ENCODE assay signal across 8 cellular contexts in the genomic region with DNA sequence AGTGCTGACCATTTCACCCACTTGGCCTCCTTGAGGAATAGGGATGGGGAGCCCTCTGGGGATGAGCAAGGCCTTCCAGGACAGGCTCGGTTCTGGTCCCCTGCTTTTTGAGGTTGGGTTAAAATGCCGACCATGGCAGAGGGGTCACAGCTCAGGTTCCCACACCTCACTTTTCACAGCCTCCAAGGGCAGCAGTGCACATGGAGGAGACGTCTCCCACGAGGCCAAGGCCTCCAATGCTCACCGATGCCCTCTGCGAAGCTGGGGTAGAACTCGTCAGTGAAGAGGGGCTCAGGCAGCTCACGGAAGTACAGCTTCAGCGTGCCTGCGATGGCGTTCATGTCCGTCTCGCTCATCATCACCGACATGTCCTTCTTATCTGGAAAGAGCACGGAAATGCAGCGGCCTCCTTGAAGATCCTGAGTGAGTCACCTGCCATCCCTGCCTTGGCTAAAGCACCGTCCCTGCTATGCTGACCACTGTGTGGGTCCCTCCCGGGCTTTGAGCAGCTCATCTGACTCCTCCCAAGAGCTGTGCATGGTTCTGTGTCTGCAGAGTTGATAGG. TPM values are rescaled to one million over a fixed set of nuclear protein-coding genes. Genes with fewer than 3 reads are reported as not detected.
DNase-seq lines count a peak whose midpoint lies in the region; ATAC-seq, FAIRE-seq and TF ChIP-seq lines count a peak whose summit lies in the region.
"Not testable (repeated sequence)": the region's sequence is repeated elsewhere in the genome, so short reads cannot be mapped to it uniquely, and the experiment has no call there.
"Had no signal": no experiment of that assay in that cellular context is flagged by ENCODE, and none has a peak within 500 bp of the region (broad histone marks: within the 10 kb centered on the region; RNA-seq: fewer than 3 reads in every experiment).

No MANE protein-coding gene starts in this region.

- not testable (repeated sequence) for H3K9ac ChIP-seq in BLaER1 treated with 17β-estradiol and CSF1 and Interleukin-3, amounts not matched to agents 10 nM and 100 nM; neuronal stem cell (ENCODE audit: low read depth, low read length, poor library complexity)
- 0 out of 4 replicates have a peak overlapping the region, but pooled peaks of 1 of the 2 experiments have one; percentile 45 for H3K9ac ChIP-seq in K562 (ENCODE audit: insufficient read depth in 1 of 2, low read depth in 2 of 2, low read length in 2 of 2)

- not testable (repeated sequence) for H3K79me2 ChIP-seq in K562 (ENCODE audit: control insufficient read depth, insufficient read depth, low read length)

- FAIRE-seq in K562 (lab: Jason Lieb, UNC): not testable (repeated sequence)

- TF ChIP-seq CTCF in K562 (IDR thresholded peaks at IDR 0.05 in 2 of 3, conservative IDR thresholded peaks at IDR 0.05 in 1 of 3; ENCODE audit: insufficient read depth in 2 of 3, low read depth in 1 of 3, low read length in 3 of 3); right atrium auricular region (IDR thresholded peaks at IDR 0.05); type B pancreatic cell (conservative IDR thresholded peaks at IDR 0.05): not testable (repeated sequence)

- peaks cover 21 to 50% (median 43%) of the 10 kb centered on the region in 10 experiments for H3K4me1 ChIP-seq in BLaER1 treated with 17β-estradiol and CSF1 and Interleukin-3, amounts not matched to agents 10 nM and 100 nM
- H3K4me1 ChIP-seq in K562 (replicated peaks in 1 of 2; ENCODE audit: control insufficient read depth in 2 of 2, insufficient read depth in 2 of 2, low read length in 2 of 2); right atrium auricular region: not testable (repeated sequence)
- peaks cover 1 to 21% of the 10 kb centered on the region in 2 donors for H3K4me1 ChIP-seq in neuronal stem cell (ENCODE audit: control insufficient read depth in 2 of 2, insufficient read depth in 1 of 2, low read depth in 1 of 2, low read length in 2 of 2)

- not testable (repeated sequence) for H4K20me1 ChIP-seq in BLaER1 treated with 17β-estradiol and CSF1 and Interleukin-3, amounts not matched to agents 10 nM and 100 nM; K562 (replicated peaks; ENCODE audit: control insufficient read depth, insufficient read depth, low read length)

- H3K9me1 ChIP-seq in K562 (ENCODE audit: control insufficient read depth, insufficient read depth, low read length): not testable (repeated sequence)

- H3K4ac ChIP-seq in neuronal stem cell (ENCODE audit: low read length): not testable (repeated sequence)

- WGBS in K562 (ENCODE audit: insufficient coverage, low coverage, missing lambda C conversion rate): 22% methylated on average over 16 of the region's 18 CpGs
- WGBS in neuronal stem cell (ENCODE audit: extremely low coverage in 2 of 2, insufficient read length in 2 of 2, insufficient replicate concordance in 1 of 2), 2 donors: no CpG with 5 or more reads among the region's 18 CpGs

- H3K9me3 Mint-ChIP-seq in activated CD8-positive, alpha-beta T cell treated with anti-CD3 and anti-CD28 coated beads, Interleukin-2, amount 10 ng/mL, durations not matched to agents 7 days and 5 days (ENCODE audit: insufficient read depth); type B pancreatic cell: not testable (repeated sequence)

- peak overlapping the region; percentile 15 for H2BK15ac ChIP-seq in neuronal stem cell (ENCODE audit: low read length)

- H3K36me3 ChIP-seq in BLaER1 treated with 17β-estradiol and CSF1 and Interleukin-3, amounts not matched to agents 10 nM and 100 nM; K562 (ENCODE audit: control insufficient read depth, insufficient read depth, low read length); right atrium auricular region; neuronal stem cell (replicated peaks in 1 of 2; ENCODE audit: control insufficient read depth in 2 of 2, insufficient read depth in 2 of 2, low read length in 2 of 2): not testable (repeated sequence)

- H3K14ac ChIP-seq in neuronal stem cell (ENCODE audit: low read length): not testable (repeated sequence)

- H2AFZ ChIP-seq in K562 (ENCODE audit: low read depth, low read length): peak overlapping the region; percentile 83
- H2AFZ ChIP-seq in neuronal stem cell (ENCODE audit: low read length): not testable (repeated sequence)

- H4K91ac ChIP-seq in neuronal stem cell (ENCODE audit: low read depth, low read length, poor library complexity): not testable (repeated sequence)

- not testable (repeated sequence) for H3K23ac ChIP-seq in neuronal stem cell (ENCODE audit: low read depth, low read length, poor library complexity)

- peak overlapping the region in 2 of 11 experiments; percentile 5 to 23; a peak in 2 of 22 replicates for H3K27ac ChIP-seq in BLaER1 treated with 17β-estradiol and CSF1 and Interleukin-3, amounts not matched to agents 10 nM and 100 nM
- not testable (repeated sequence) for H3K27ac ChIP-seq in K562 (ENCODE audit: extremely low read depth, low read depth, low read length); right atrium auricular region; neuronal stem cell (replicated peaks; ENCODE audit: low read length)

- peak overlapping the region in 8 of 11 experiments; percentile 20 to 55 (median 43); a peak in 12 of 22 replicates for H3K4me2 ChIP-seq in BLaER1 treated with 17β-estradiol and CSF1 and Interleukin-3, amounts not matched to agents 10 nM and 100 nM
- not testable (repeated sequence) for H3K4me2 ChIP-seq in K562 (ENCODE audit: insufficient read depth, low read length); neuronal stem cell (ENCODE audit: insufficient read depth, low read length, poor library complexity, severe bottlenecking)

- in situ Hi-C loops in K562 (cut with MboI): loop anchor here (25.0 kb wide), 1 partner anchor 1325 kb away; no protein-coding TSS in a partner anchor

- intact Hi-C loops in K562 (cut with micrococcal nuclease): not testable (repeated sequence)

- DNase-seq in activated CD8-positive, alpha-beta T cell treated with anti-CD3 and anti-CD28 coated beads, Interleukin-2, amount 10 ng/mL, durations not matched to agents 7 days and 5 days: peak; percentile 7
- DNase-seq in K562 (ENCODE audit: extremely low read depth in 1 of 4, low spot score in 3 of 4): peak in 1 of 4 experiments; percentile 44
- DNase-seq in right atrium auricular region (ENCODE audit: low spot score): peak; percentile 51
- not testable (repeated sequence) for DNase-seq in neuronal stem cell (ENCODE audit: low spot score)
- DNase-seq in type B pancreatic cell (ENCODE audit: extremely low spot score, unreplicated experiment): peak; percentile 61

- not testable (repeated sequence) for BruUV-seq in K562 (replicated peaks; lab: Mats Ljungman, UMichigan)

- POLR2A ChIA-PET in activated CD8-positive, alpha-beta T cell treated with anti-CD3 and anti-CD28 coated beads, Interleukin-2, amount 10 ng/mL, durations not matched to agents 7 days and 5 days (lab: Charles Lee); K562 (lab: Yijun Ruan, JAX): not testable (repeated sequence)

- ATAC-seq in activated CD8-positive, alpha-beta T cell treated with anti-CD3 and anti-CD28 coated beads, Interleukin-2, amount 10 ng/mL, durations not matched to agents 7 days and 5 days; K562: not testable (repeated sequence)

- H3K79me1 ChIP-seq in neuronal stem cell (ENCODE audit: low read depth, low read length): not testable (repeated sequence)

- H3K18ac ChIP-seq in neuronal stem cell (ENCODE audit: low read length): not testable (repeated sequence)

- H2AK5ac ChIP-seq in neuronal stem cell (ENCODE audit: low read depth, low read length): not testable (repeated sequence)

- H4K8ac ChIP-seq in neuronal stem cell (ENCODE audit: low read depth, low read length): not testable (repeated sequence)

- H3K4me3 Mint-ChIP-seq in activated CD8-positive, alpha-beta T cell treated with anti-CD3 and anti-CD28 coated beads, Interleukin-2, amount 10 ng/mL, durations not matched to agents 7 days and 5 days; type B pancreatic cell: not testable (repeated sequence)

- H3K27me3 ChIP-seq in BLaER1 treated with 17β-estradiol and CSF1 and Interleukin-3, amounts not matched to agents 10 nM and 100 nM; K562 (ENCODE audit: control insufficient read depth in 2 of 2, insufficient read depth in 2 of 2, low read length in 2 of 2); right atrium auricular region; neuronal stem cell (ENCODE audit: control insufficient read depth in 3 of 3, insufficient read depth in 3 of 3, low read depth in 1 of 3, low read length in 3 of 3): not testable (repeated sequence)

- not testable (repeated sequence) for H3K27ac Mint-ChIP-seq in activated CD8-positive, alpha-beta T cell treated with anti-CD3 and anti-CD28 coated beads, Interleukin-2, amount 10 ng/mL, durations not matched to agents 7 days and 5 days; type B pancreatic cell

- CTCF ChIA-PET in activated CD8-positive, alpha-beta T cell treated with anti-CD3 and anti-CD28 coated beads, Interleukin-2, amount 10 ng/mL, durations not matched to agents 7 days and 5 days (lab: Charles Lee); K562 (lab: Yijun Ruan, JAX; ENCODE audit: low intra/inter-chr PET ratio): not testable (repeated sequence)

- not testable (repeated sequence) for TF ChIP-seq POLR2A in K562 (conservative IDR thresholded peaks at IDR 0.05)

- not testable (repeated sequence) for H3K4me3 ChIP-seq in BLaER1 treated with 17β-estradiol and CSF1 and Interleukin-3, amounts not matched to agents 10 nM and 100 nM; K562; right atrium auricular region; neuronal stem cell (ENCODE audit: low read length in 2 of 2)

- not testable (repeated sequence) for H2BK5ac ChIP-seq in neuronal stem cell (ENCODE audit: low read length)

- TF ChIP-seq EP300 in K562 (IDR thresholded peaks at IDR 0.05; ENCODE audit: low read length): not testable (repeated sequence)

- H2BK120ac ChIP-seq in neuronal stem cell (ENCODE audit: low read depth, low read length): not testable (repeated sequence)

- not testable (repeated sequence) for H3K27me3 Mint-ChIP-seq in activated CD8-positive, alpha-beta T cell treated with anti-CD3 and anti-CD28 coated beads, Interleukin-2, amount 10 ng/mL, durations not matched to agents 7 days and 5 days (ENCODE audit: low read depth); type B pancreatic cell

- peaks cover 22% of the 10 kb centered on the region for H3K4me1 Mint-ChIP-seq in activated CD8-positive, alpha-beta T cell treated with anti-CD3 and anti-CD28 coated beads, Interleukin-2, amount 10 ng/mL, durations not matched to agents 7 days and 5 days (ENCODE audit: low read depth)
- H3K4me1 Mint-ChIP-seq in type B pancreatic cell (ENCODE audit: unreplicated experiment): peaks cover 22% of the 10 kb centered on the region

- not testable (repeated sequence) for H3K9me3 ChIP-seq in BLaER1 treated with 17β-estradiol and CSF1 and Interleukin-3, amounts not matched to agents 10 nM and 100 nM (replicated peaks in 1 of 11); K562 (replicated peaks; ENCODE audit: control insufficient read depth, insufficient read depth, low read depth, low read length); right atrium auricular region; neuronal stem cell (replicated peaks in 1 of 2; ENCODE audit: control insufficient read depth in 2 of 2, insufficient read depth in 1 of 2, low read depth in 1 of 2, low read length in 2 of 2)

- H3K36me3 Mint-ChIP-seq in activated CD8-positive, alpha-beta T cell treated with anti-CD3 and anti-CD28 coated beads, Interleukin-2, amount 10 ng/mL, durations not matched to agents 7 days and 5 days (ENCODE audit: low read depth); type B pancreatic cell: not testable (repeated sequence)

- not testable (repeated sequence) for H2BK12ac ChIP-seq in neuronal stem cell (ENCODE audit: low read length)

- TF ChIP-seq RAD21 in K562 (CRISPR knock-in tag; conservative IDR thresholded peaks at IDR 0.05 in 1 of 2, IDR thresholded peaks at IDR 0.05 in 1 of 2): not testable (repeated sequence)

RNA-seq across cellular contexts. Expression of a gene that starts 8.4 kb away (rescaled TPM):
- 10 to 100 TPM; 57.6 to 59.7 TPM for total RNA-seq in activated CD8-positive, alpha-beta T cell treated with anti-CD3 and anti-CD28 coated beads, Interleukin-2, amount 10 ng/mL, durations not matched to agents 7 days and 5 days
- total RNA-seq in K562 (2011; cell fraction: chromatin; rRNA removed; ENCODE audit: low replicate concordance): 26.8 and 55.2 TPM in 2 replicates
- 14.2 and 18.8 TPM in 2 replicates for total RNA-seq in K562 (2011; cell fraction: nucleolus; rRNA removed)
- total RNA-seq in K562 (2011; cell fraction: nucleoplasm; rRNA removed): 20.5 and 27.3 TPM in 2 replicates
- total RNA-seq in K562 (2014; rRNA removed) (11.5 and 15.4 TPM in 2 replicates), K562 (2014; rRNA removed; fragmentation: Illumina TruSeq; extraction: Trizol) (17.6 and 19.4 TPM in 2 replicates), K562 (2015; rRNA removed; fragmentation: Illumina TruSeq; extraction: Trizol) (19.2 and 20.3 TPM in 2 replicates), K562 (2021) (26.0 and 27.9 TPM in 2 replicates), right atrium auricular region (10 to 100 TPM; 33.6 to 39.1 TPM), type B pancreatic cell (ENCODE audit: low replicate concordance) (68.7 and 89.0 TPM in 2 replicates)
- polyA plus RNA-seq in K562 (2011; rRNA removed) (13.0 and 15.8 TPM in 2 replicates), K562 (2014; fragmentation: Illumina TruSeq; extraction: Trizol) (11.7 and 14.5 TPM in 2 replicates), K562 (2014; fragmentation: Nextera tagmentation; extraction: Ambion mirVana) (1 to 10 TPM; 1.4 to 2.6 TPM), K562 (2014; rRNA removed) (9.1 and 9.8 TPM in 2 replicates)
- 9.1 and 9.5 TPM in 2 replicates for polyA plus RNA-seq in K562 (2011; cell fraction: cytosol; rRNA removed)
- 15.3 and 16.7 TPM in 2 replicates for polyA plus RNA-seq in K562 (2011; cell fraction: nucleus; rRNA removed)
- polyA plus RNA-seq in K562 (2012): 11.1 and 12.7 TPM in 2 replicates
- polyA minus RNA-seq in K562 (2011; rRNA and poly(A)+ RNA removed): 35.3 and 44.3 TPM in 2 replicates
- polyA minus RNA-seq in K562 (2011; cell fraction: cytosol; rRNA and poly(A)+ RNA removed): 14.5 and 16.0 TPM in 2 replicates
- polyA minus RNA-seq in K562 (2011; cell fraction: nucleus; rRNA and poly(A)+ RNA removed): 11.0 and 24.5 TPM in 2 replicates
- polyA plus RNA-seq in neuronal stem cell (2013, experiment 1 of 2): 24.1 TPM
- polyA plus RNA-seq in neuronal stem cell (2013, experiment 2 of 2): 26.0 TPM

RNA-seq across cellular contexts. Expression of a gene that starts 17.4 kb away (rescaled TPM):
- under 1 TPM; 0.29 to 0.44 TPM for total RNA-seq in activated CD8-positive, alpha-beta T cell treated with anti-CD3 and anti-CD28 coated beads, Interleukin-2, amount 10 ng/mL, durations not matched to agents 7 days and 5 days
- total RNA-seq in K562 (2011; cell fraction: chromatin; rRNA removed; ENCODE audit: low replicate concordance): 0.84 and 2.9 TPM in 2 replicates
- 0.26 and 1.3 TPM in 2 replicates for total RNA-seq in K562 (2011; cell fraction: nucleolus; rRNA removed)
- 0.44 and 0.84 TPM in 2 replicates for total RNA-seq in K562 (2011; cell fraction: nucleoplasm; rRNA removed)
- 0.16 TPM in 1 of 2 replicates, not detected in the other for total RNA-seq in K562 (2014; rRNA removed)
- not detected in 2 replicates for total RNA-seq in K562 (2014; rRNA removed; fragmentation: Illumina TruSeq; extraction: Trizol)
- 0.19 and 0.69 TPM in 2 replicates for total RNA-seq in K562 (2015; rRNA removed; fragmentation: Illumina TruSeq; extraction: Trizol)
- total RNA-seq in K562 (2021): 0.18 and 0.81 TPM in 2 replicates
- polyA plus RNA-seq in K562 (2011; rRNA removed): 0.07 and 0.26 TPM in 2 replicates
- polyA plus RNA-seq in K562 (2011; cell fraction: cytosol; rRNA removed): 0.40 and 3.1 TPM in 2 replicates
- polyA plus RNA-seq in K562 (2011; cell fraction: nucleus; rRNA removed): 3.7 and 14.6 TPM in 2 replicates
- 1.4 and 2.3 TPM in 2 replicates for polyA plus RNA-seq in K562 (2012)
- 0.46 and 0.58 TPM in 2 replicates for polyA plus RNA-seq in K562 (2014; fragmentation: Illumina TruSeq; extraction: Trizol)
- not detected for polyA plus RNA-seq in K562 (2014; fragmentation: Nextera tagmentation; extraction: Ambion mirVana)
- polyA plus RNA-seq in K562 (2014; rRNA removed): 0.17 and 0.46 TPM in 2 replicates
- 0.42 TPM in 1 of 2 replicates, not detected in the other for polyA minus RNA-seq in K562 (2011; rRNA and poly(A)+ RNA removed)
- polyA minus RNA-seq in K562 (2011; cell fraction: cytosol; rRNA and poly(A)+ RNA removed): not detected in 2 replicates
- 0.54 and 0.67 TPM in 2 replicates for polyA minus RNA-seq in K562 (2011; cell fraction: nucleus; rRNA and poly(A)+ RNA removed)
- 10 to 100 TPM; 36.2 to 58.7 TPM for total RNA-seq in right atrium auricular region
- not detected for polyA plus RNA-seq in neuronal stem cell (2013, experiment 1 of 2)
- 0.01 TPM for polyA plus RNA-seq in neuronal stem cell (2013, experiment 2 of 2)
- total RNA-seq in type B pancreatic cell (ENCODE audit: low replicate concordance): 0.14 and 0.80 TPM in 2 replicates
- total RNA-seq: CD4-positive, CD25-positive, alpha-beta regulatory T cell; CD8-positive, alpha-beta T cell had no signal
- polyA plus RNA-seq: CD4-positive, CD25-positive, alpha-beta regulatory T cell had no signal

Comparison
In these comparisons a context has a peak if more than half of its experiments do, and no peak if none do; other contexts are left out.
1. RNA of a gene that starts 17.4 kb away (total RNA-seq): 36.2 to 58.7 TPM in right atrium auricular region; 0.14 to 0.80 TPM in type B pancreatic cell, 0.29 to 0.44 TPM in activated CD8-positive, alpha-beta T cell treated with anti-CD3 and anti-CD28 coated beads, Interleukin-2, amount 10 ng/mL, durations not matched to agents 7 days and 5 days and 0.16 to 2.9 TPM in K562; every median in the first group is over 4 times any median in the second.